1 cellular context compared by ENCODE assay signal in the genomic region with DNA sequence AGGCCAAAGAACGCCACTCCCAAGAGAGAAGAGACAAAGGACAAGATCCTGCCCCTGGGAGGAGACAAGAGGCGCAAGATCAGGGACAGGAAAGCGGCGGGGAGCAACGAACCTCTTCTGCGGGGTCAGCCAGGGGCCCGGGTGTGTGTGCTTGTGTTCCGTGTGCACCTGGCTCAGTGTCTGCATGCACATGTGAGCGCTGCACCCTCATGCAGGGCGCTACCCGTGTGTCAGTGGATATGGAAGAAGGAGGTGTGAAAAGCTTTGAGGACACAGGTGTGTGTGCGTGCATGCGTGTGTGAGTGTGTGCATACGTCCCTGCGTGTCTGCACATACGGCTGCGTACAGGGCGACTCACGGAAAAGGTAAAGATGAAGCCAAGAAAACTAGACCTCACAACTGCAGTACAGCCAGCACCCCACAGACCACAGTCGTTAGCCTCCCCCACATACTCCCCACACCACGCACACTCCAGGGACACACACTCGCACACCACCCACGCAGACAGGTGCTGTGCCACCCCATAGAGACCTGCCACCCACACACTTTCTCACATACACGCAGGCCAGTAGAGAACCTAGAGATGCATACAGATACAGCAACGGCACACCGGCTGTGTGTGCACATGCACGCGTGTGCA.
TF ChIP-seq lines count a peak whose summit lies in the region.

No MANE protein-coding gene starts in this region.

TF ChIP-seq in H1, 55 proteins besides CTCF, POLR2A, EP300 and RAD21:
- TF ChIP-seq, protein P1, sequence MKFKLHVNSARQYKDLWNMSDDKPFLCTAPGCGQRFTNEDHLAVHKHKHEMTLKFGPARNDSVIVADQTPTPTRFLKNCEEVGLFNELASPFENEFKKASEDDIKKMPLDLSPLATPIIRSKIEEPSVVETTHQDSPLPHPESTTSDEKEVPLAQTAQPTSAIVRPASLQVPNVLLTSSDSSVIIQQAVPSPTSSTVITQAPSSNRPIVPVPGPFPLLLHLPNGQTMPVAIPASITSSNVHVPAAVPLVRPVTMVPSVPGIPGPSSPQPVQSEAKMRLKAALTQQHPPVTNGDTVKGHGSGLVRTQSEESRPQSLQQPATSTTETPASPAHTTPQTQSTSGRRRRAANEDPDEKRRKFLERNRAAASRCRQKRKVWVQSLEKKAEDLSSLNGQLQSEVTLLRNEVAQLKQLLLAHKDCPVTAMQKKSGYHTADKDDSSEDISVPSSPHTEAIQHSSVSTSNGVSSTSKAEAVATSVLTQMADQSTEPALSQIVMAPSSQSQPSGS (IDR thresholded peaks at IDR 0.05; ENCODE audit: low read length): no peak
- TF ChIP-seq NANOG (IDR thresholded peaks at IDR 0.05; ENCODE audit: insufficient read depth, low read depth, low read length, poor library complexity, severe bottlenecking) (no peak), GTF2F1 (IDR thresholded peaks at IDR 0.05; ENCODE audit: borderline replicate concordance, low read depth, low read length) (no peak), TBP (IDR thresholded peaks at IDR 0.05; ENCODE audit: low read depth, low read length) (no peak), JUND (IDR thresholded peaks at IDR 0.05; ENCODE audit: low read length) (no peak), TEAD4 (IDR thresholded peaks at IDR 0.05; ENCODE audit: low read depth, low read length) (no peak), TAF7 (optimal IDR thresholded peaks at IDR 0.05; ENCODE audit: borderline replicate concordance, low read depth, low read length) (no peak), POLR2AphosphoS5 (IDR thresholded peaks at IDR 0.05; ENCODE audit: low read depth, low read length) (no peak), CHD2 (IDR thresholded peaks at IDR 0.05; ENCODE audit: low read length) (no peak), NRF1 (IDR thresholded peaks at IDR 0.05; ENCODE audit: low read depth, low read length) (no peak), HDAC6 (IDR thresholded peaks at IDR 0.05; ENCODE audit: low read depth, low read length) (no peak), RBBP5 (IDR thresholded peaks at IDR 0.05; ENCODE audit: borderline replicate concordance, low read depth, low read length) (no peak), RXRA (IDR thresholded peaks at IDR 0.05; ENCODE audit: insufficient read depth, low read depth, low read length) (no peak), CBX5 (IDR thresholded peaks at IDR 0.05; ENCODE audit: low read depth, low read length) (no peak), SIRT6 (IDR thresholded peaks at IDR 0.05; ENCODE audit: low read length) (no peak), SP4 (IDR thresholded peaks at IDR 0.05; ENCODE audit: low read length) (no peak), ASH2L (IDR thresholded peaks at IDR 0.05; ENCODE audit: low read length) (no peak)
- TF ChIP-seq, protein P2, sequence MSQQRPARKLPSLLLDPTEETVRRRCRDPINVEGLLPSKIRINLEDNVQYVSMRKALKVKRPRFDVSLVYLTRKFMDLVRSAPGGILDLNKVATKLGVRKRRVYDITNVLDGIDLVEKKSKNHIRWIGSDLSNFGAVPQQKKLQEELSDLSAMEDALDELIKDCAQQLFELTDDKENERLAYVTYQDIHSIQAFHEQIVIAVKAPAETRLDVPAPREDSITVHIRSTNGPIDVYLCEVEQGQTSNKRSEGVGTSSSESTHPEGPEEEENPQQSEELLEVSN (IDR thresholded peaks at IDR 0.05): no peak
- TF ChIP-seq, protein P3, sequence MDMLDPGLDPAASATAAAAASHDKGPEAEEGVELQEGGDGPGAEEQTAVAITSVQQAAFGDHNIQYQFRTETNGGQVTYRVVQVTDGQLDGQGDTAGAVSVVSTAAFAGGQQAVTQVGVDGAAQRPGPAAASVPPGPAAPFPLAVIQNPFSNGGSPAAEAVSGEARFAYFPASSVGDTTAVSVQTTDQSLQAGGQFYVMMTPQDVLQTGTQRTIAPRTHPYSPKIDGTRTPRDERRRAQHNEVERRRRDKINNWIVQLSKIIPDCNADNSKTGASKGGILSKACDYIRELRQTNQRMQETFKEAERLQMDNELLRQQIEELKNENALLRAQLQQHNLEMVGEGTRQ (IDR thresholded peaks at IDR 0.05; ENCODE audit: low read length): no peak
TF ChIP-seq in H1: peak in this region for 0.
